ENCODE assay signal across 12 cellular contexts in the genomic region with DNA sequence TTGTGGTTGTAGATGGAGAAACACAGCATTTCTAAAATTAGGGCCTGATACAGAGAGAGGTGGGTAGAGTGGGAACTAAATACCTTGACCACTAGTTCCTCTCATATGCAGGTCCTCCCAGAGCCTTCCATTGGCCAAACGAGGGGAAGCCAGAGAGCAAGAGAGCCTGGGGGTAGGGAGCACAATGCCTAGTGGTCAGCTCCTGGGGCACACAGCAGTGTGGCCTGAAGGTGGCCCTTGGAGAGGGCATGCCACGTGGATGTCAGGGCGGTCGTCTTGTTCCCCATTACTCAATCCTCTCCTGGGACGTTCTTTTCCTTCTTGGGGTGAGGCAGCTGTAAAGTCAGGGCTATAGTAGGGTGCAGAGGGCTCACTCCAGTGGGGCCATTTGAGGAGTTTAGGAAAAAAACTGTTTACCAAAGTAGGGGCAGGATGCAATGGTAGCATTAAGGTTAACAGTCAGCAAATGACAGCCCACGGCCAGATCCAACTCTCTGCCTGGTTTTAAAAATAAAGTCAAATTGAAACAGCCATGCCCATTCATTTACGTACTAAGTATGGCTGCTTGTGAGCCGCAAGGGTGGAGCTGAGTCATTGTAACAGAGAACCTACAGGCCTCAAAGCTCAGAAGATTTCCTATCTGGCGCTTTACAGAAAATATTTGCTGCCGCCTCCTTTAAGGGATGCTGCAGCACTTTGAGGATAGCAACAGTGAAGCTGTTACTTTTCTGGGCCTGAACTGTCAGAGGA. TPM values are rescaled to one million over a fixed set of nuclear protein-coding genes. Genes with fewer than 3 reads are reported as not detected.
DNase-seq lines count a peak whose midpoint lies in the region; ATAC-seq and TF ChIP-seq lines count a peak whose summit lies in the region.
"Had no signal": no experiment of that assay in that cellular context is flagged by ENCODE, and none has a peak within 500 bp of the region (broad histone marks: within the 10 kb centered on the region; RNA-seq: fewer than 3 reads in every experiment).

No MANE protein-coding gene starts in this region.

- CTCF ChIA-PET in activated CD8-positive, alpha-beta memory T cell treated with anti-CD3 and anti-CD28 coated beads, Interleukin-2, amount 10 ng/mL, durations not matched to agents 7 days and 5 days (lab: Charles Lee) = interaction anchor here (1.1 to 3.7 kb wide), 10 partner anchors 9 to 302 kb away, joined by 3 to 39 read pairs (median 5); no protein-coding TSS in a partner anchor

- H3K9me3 ChIP-seq in suprapubic skin = no peaks in the 10 kb centered on the region
- H3K9me3 ChIP-seq: vagina had no signal

- no peaks in the 10 kb centered on the region for H3K27me3 ChIP-seq in suprapubic skin
- H3K27me3 ChIP-seq: vagina had no signal

- H3K4me1 ChIP-seq in suprapubic skin = no peaks in the 10 kb centered on the region
- H3K4me1 ChIP-seq: vagina had no signal

- peaks cover 71% of the 10 kb centered on the region for H3K4me1 Mint-ChIP-seq in activated CD8-positive, alpha-beta memory T cell treated with anti-CD3 and anti-CD28 coated beads, Interleukin-2, amount 10 ng/mL, durations not matched to agents 7 days and 5 days
- H3K4me1 Mint-ChIP-seq in activated T-helper 1 cell treated with anti-CD3 and anti-CD28 coated beads, Interleukin-12 subunit alpha, Interleukin-12 subunit beta, Interleukin-2, Interleukin-4 antibody, amounts not matched to agents 30 ng/mL and 10 ng/mL and 1 ng/mL, durations not matched to agents 14 hours and 24 hours and 36 hours (ENCODE audit: low read depth) = peaks cover 79% of the 10 kb centered on the region

- H3K36me3 Mint-ChIP-seq in activated CD8-positive, alpha-beta memory T cell treated with anti-CD3 and anti-CD28 coated beads, Interleukin-2, amount 10 ng/mL, durations not matched to agents 7 days and 5 days = peaks cover 54% of the 10 kb centered on the region
- peaks cover 21% of the 10 kb centered on the region for H3K36me3 Mint-ChIP-seq in activated T-helper 1 cell treated with anti-CD3 and anti-CD28 coated beads, Interleukin-12 subunit alpha, Interleukin-12 subunit beta, Interleukin-2, Interleukin-4 antibody, amounts not matched to agents 30 ng/mL and 10 ng/mL and 1 ng/mL, durations not matched to agents 14 hours and 24 hours and 36 hours (ENCODE audit: low read depth)

- no peak for TF ChIP-seq CTCF in suprapubic skin (IDR thresholded peaks at IDR 0.05)

- H3K27me3 Mint-ChIP-seq in activated CD8-positive, alpha-beta memory T cell treated with anti-CD3 and anti-CD28 coated beads, Interleukin-2, amount 10 ng/mL, durations not matched to agents 7 days and 5 days = no peaks in the 10 kb centered on the region
- H3K27me3 Mint-ChIP-seq in activated T-helper 1 cell treated with anti-CD3 and anti-CD28 coated beads, Interleukin-12 subunit alpha, Interleukin-12 subunit beta, Interleukin-2, Interleukin-4 antibody, amounts not matched to agents 30 ng/mL and 10 ng/mL and 1 ng/mL, durations not matched to agents 14 hours and 24 hours and 36 hours (ENCODE audit: insufficient read depth) = no peaks in the 10 kb centered on the region

- intact Hi-C loops in activated T-helper 1 cell treated with anti-CD3 and anti-CD28 coated beads, Interleukin-12 subunit alpha, Interleukin-12 subunit beta, Interleukin-2, Interleukin-4 antibody, amounts not matched to agents 30 ng/mL and 10 ng/mL and 1 ng/mL, durations not matched to agents 14 hours and 24 hours and 36 hours (cut with micrococcal nuclease) = loop anchor here (1.0 to 10.0 kb wide), 10 partner anchors 13 to 915 kb away; no protein-coding TSS in a partner anchor

- no peaks in the 10 kb centered on the region for H3K36me3 ChIP-seq in suprapubic skin
- H3K36me3 ChIP-seq: vagina had no signal

- ATAC-seq in activated CD8-positive, alpha-beta memory T cell treated with anti-CD3 and anti-CD28 coated beads, Interleukin-2, amount 10 ng/mL, durations not matched to agents 7 days and 5 days = peak; percentile 95
- peak; percentile 80 for ATAC-seq in HG02610 (IDR thresholded peaks at IDR 0.05; ENCODE audit: unreplicated experiment)

- 81% methylated on average over 7 of the region's 10 CpGs for WGBS in suprapubic skin

- H3K9me3 Mint-ChIP-seq in activated CD8-positive, alpha-beta memory T cell treated with anti-CD3 and anti-CD28 coated beads, Interleukin-2, amount 10 ng/mL, durations not matched to agents 7 days and 5 days (ENCODE audit: low read depth) = peaks cover 2% of the 10 kb centered on the region
- H3K9me3 Mint-ChIP-seq in activated T-helper 1 cell treated with anti-CD3 and anti-CD28 coated beads, Interleukin-12 subunit alpha, Interleukin-12 subunit beta, Interleukin-2, Interleukin-4 antibody, amounts not matched to agents 30 ng/mL and 10 ng/mL and 1 ng/mL, durations not matched to agents 14 hours and 24 hours and 36 hours = peaks cover 12% of the 10 kb centered on the region

- H3K4me3 ChIP-seq in suprapubic skin = no peak overlapping the region
- H3K4me3 ChIP-seq: GM23248, vagina had no signal

- TF ChIP-seq POLR2A in suprapubic skin (IDR thresholded peaks at IDR 0.05) = no peak

- peak; percentile 90 for DNase-seq in activated CD8-positive, alpha-beta memory T cell treated with anti-CD3 and anti-CD28 coated beads, Interleukin-2, amount 10 ng/mL, durations not matched to agents 7 days and 5 days
- no peak for DNase-seq in activated CD8-positive, alpha-beta memory T cell treated with anti-CD3 and anti-CD28 coated beads for 24 hours
- peak; percentile 65 for DNase-seq in activated T-helper 1 cell treated with anti-CD3 and anti-CD28 coated beads, Interleukin-12 subunit alpha, Interleukin-12 subunit beta, Interleukin-2, Interleukin-4 antibody, amounts not matched to agents 30 ng/mL and 10 ng/mL and 1 ng/mL, durations not matched to agents 14 hours and 24 hours and 36 hours (ENCODE audit: low spot score)
- peak; percentile 35 for DNase-seq in stimulated activated CD4-positive, alpha-beta T cell treated with anti-CD3 and anti-CD28 coated beads, Interleukin-4, amount 100 ng/mL, for 24 hours
- no peak for DNase-seq in dedifferentiated amniotic fluid mesenchymal stem cell (ENCODE audit: extremely low spot score)
- DNase-seq in NCI-H187 (lab: John Stamatoyannopoulos, UW) = no peak
- DNase-seq in suprapubic skin (ENCODE audit: low spot score in 2 of 2) = no peak
- DNase-seq: activated CD8-positive, alpha-beta memory T cell treated with anti-CD3 and anti-CD28 coated beads, Interleukin-2, amount 50 U/mL, for 4 hours; SHP77 had no signal

- H3K27ac ChIP-seq in suprapubic skin = no peak overlapping the region
- H3K27ac ChIP-seq: GM23248, vagina had no signal

- peak overlapping the region; percentile 99 for H3K27ac Mint-ChIP-seq in activated CD8-positive, alpha-beta memory T cell treated with anti-CD3 and anti-CD28 coated beads, Interleukin-2, amount 10 ng/mL, durations not matched to agents 7 days and 5 days
- H3K27ac Mint-ChIP-seq in activated T-helper 1 cell treated with anti-CD3 and anti-CD28 coated beads, Interleukin-12 subunit alpha, Interleukin-12 subunit beta, Interleukin-2, Interleukin-4 antibody, amounts not matched to agents 30 ng/mL and 10 ng/mL and 1 ng/mL, durations not matched to agents 14 hours and 24 hours and 36 hours = peak overlapping the region; percentile 99

- no peak for TF ChIP-seq EP300 in suprapubic skin (IDR thresholded peaks at IDR 0.05)

- peak overlapping the region; percentile 70 for H3K4me3 Mint-ChIP-seq in activated CD8-positive, alpha-beta memory T cell treated with anti-CD3 and anti-CD28 coated beads, Interleukin-2, amount 10 ng/mL, durations not matched to agents 7 days and 5 days
- H3K4me3 Mint-ChIP-seq in activated T-helper 1 cell treated with anti-CD3 and anti-CD28 coated beads, Interleukin-12 subunit alpha, Interleukin-12 subunit beta, Interleukin-2, Interleukin-4 antibody, amounts not matched to agents 30 ng/mL and 10 ng/mL and 1 ng/mL, durations not matched to agents 14 hours and 24 hours and 36 hours = peak overlapping the region; percentile 84

RNA-seq across cellular contexts. Expression of gene MYO18B, which starts 7.6 kb away (rescaled TPM):
- total RNA-seq in activated CD8-positive, alpha-beta memory T cell treated with anti-CD3 and anti-CD28 coated beads, Interleukin-2, amount 10 ng/mL, durations not matched to agents 7 days and 5 days = 1 to 10 TPM; 3.6 to 6.1 TPM
- total RNA-seq in activated T-helper 1 cell treated with anti-CD3 and anti-CD28 coated beads, Interleukin-12 subunit alpha, Interleukin-12 subunit beta, Interleukin-2, Interleukin-4 antibody, amounts not matched to agents 30 ng/mL and 10 ng/mL and 1 ng/mL, durations not matched to agents 14 hours and 24 hours and 36 hours = 0.91 and 1.1 TPM in 2 replicates
- 1 to 10 TPM; 1.2 to 3.2 (median 1.7) TPM for total RNA-seq in suprapubic skin
- total RNA-seq: GM23248, vagina had no signal

Comparison
In these comparisons a context has a peak if more than half of its experiments do, and no peak if none do; other contexts are left out.
1. DNase-seq: peak in activated CD8-positive, alpha-beta memory T cell treated with anti-CD3 and anti-CD28 coated beads, Interleukin-2, amount 10 ng/mL, durations not matched to agents 7 days and 5 days (single experiment), activated T-helper 1 cell treated with anti-CD3 and anti-CD28 coated beads, Interleukin-12 subunit alpha, Interleukin-12 subunit beta, Interleukin-2, Interleukin-4 antibody, amounts not matched to agents 30 ng/mL and 10 ng/mL and 1 ng/mL, durations not matched to agents 14 hours and 24 hours and 36 hours (single experiment) and stimulated activated CD4-positive, alpha-beta T cell treated with anti-CD3 and anti-CD28 coated beads, Interleukin-4, amount 100 ng/mL, for 24 hours (single experiment); none in activated CD8-positive, alpha-beta memory T cell treated with anti-CD3 and anti-CD28 coated beads for 24 hours (single experiment), dedifferentiated amniotic fluid mesenchymal stem cell (single experiment), NCI-H187 (0 of 2) and suprapubic skin (0 of 2).